15 cellular contexts compared by ENCODE assay signal in the genomic region with DNA sequence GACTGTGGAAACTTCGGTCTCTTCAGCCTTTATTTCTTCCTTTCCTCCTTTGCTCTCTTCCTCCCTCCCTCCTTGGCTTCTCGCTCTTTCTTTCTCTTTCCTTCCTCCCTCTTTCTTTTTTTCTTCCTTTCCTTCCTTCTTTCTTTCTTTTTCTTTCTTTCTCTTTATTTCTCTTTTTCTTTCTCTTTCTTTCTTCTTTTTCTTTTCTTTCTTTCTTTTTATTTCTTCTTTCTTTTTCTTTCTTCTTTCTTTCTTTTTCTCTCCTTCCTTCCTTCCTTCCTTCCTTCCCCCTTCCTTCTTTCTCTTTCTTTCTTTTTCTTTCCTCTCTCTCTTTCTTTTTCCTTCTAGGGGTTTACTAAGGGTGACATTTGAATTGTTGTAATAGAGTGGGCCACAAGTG.
A peak's percentile ranks its signal among the peaks of the same experiment; 100 is the strongest.
DNase-seq lines count a peak whose midpoint lies in the region; ATAC-seq and TF ChIP-seq lines count a peak whose summit lies in the region.
"Had no signal": no experiment of that assay in that cellular context is flagged by ENCODE, and none has a peak within 500 bp of the region (broad histone marks: within the 10 kb centered on the region; RNA-seq: fewer than 3 reads in every experiment).

No MANE protein-coding gene starts in this region.

- peaks cover 6% of the 10 kb centered on the region for H3K9me3 Mint-ChIP-seq in glutamatergic neuron (ENCODE audit: unreplicated experiment)

- no peaks in the 10 kb centered on the region for H3K4me1 ChIP-seq in HEK293 (ENCODE audit: control insufficient read depth, insufficient read depth, low read length)

- no peaks in the 10 kb centered on the region for H3K36me3 Mint-ChIP-seq in glutamatergic neuron (ENCODE audit: unreplicated experiment)
- H3K36me3 Mint-ChIP-seq: CD4-positive, alpha-beta memory T cell had no signal

- H3K4me1 Mint-ChIP-seq in glutamatergic neuron (ENCODE audit: low read depth, unreplicated experiment): peaks cover 54% of the 10 kb centered on the region
- H3K4me1 Mint-ChIP-seq: CD4-positive, alpha-beta memory T cell had no signal

- POLR2A ChIA-PET in HEK293 (lab: Yijun Ruan, JAX): no interaction called here

- H3K27ac ChIP-seq in HEK293 (ENCODE audit: extremely low read depth, low read depth, low read length) (no peak overlapping the region), WERI-Rb-1 (peak overlapping the region; percentile 96)
- H3K27ac ChIP-seq: C4-2B had no signal

- no peak for TF ChIP-seq CTCF in HEK293 (tag by site-specific recombination; IDR thresholded peaks at IDR 0.05)
- TF ChIP-seq CTCF in WERI-Rb-1 (IDR thresholded peaks at IDR 0.05; ENCODE audit: low read depth, low read length): no peak
- TF ChIP-seq CTCF in glutamatergic neuron (IDR thresholded peaks at IDR 0.05; ENCODE audit: partially characterized antibody, unreplicated experiment): no peak

- no peaks in the 10 kb centered on the region for H3K27me3 ChIP-seq in WERI-Rb-1 (ENCODE audit: insufficient read depth, low read depth, severe bottlenecking)

- CTCF ChIA-PET in HEK293 (lab: Yijun Ruan, JAX): no interaction called here

- ATAC-seq in HG03565 (IDR thresholded peaks at IDR 0.05; ENCODE audit: unreplicated experiment) (no peak), GM18868 (IDR thresholded peaks at IDR 0.05; ENCODE audit: unreplicated experiment) (no peak)
- ATAC-seq: HCT116 had no signal

- H3K4me3 Mint-ChIP-seq in glutamatergic neuron (ENCODE audit: unreplicated experiment): no peak overlapping the region
- H3K4me3 Mint-ChIP-seq: CD4-positive, alpha-beta memory T cell had no signal

- H3K36me3 ChIP-seq in HEK293 (ENCODE audit: control insufficient read depth in 2 of 2, insufficient read depth in 1 of 2, low read length in 2 of 2) (no peaks in the 10 kb centered on the region), WERI-Rb-1 (no peaks in the 10 kb centered on the region)

- DNase-seq in WERI-Rb-1: no peak
- no peak for DNase-seq in glutamatergic neuron
- DNase-seq in LoVo (ENCODE audit: low spot score): no peak
- DNase-seq: ACHN; CD4-positive, alpha-beta memory T cell; DMS153; DMS79; GF-D8; GOT3; H7 had no signal

- H3K9me3 ChIP-seq in HEK293 (ENCODE audit: control insufficient read depth, insufficient read depth, low read depth, low read length) (no peaks in the 10 kb centered on the region), WERI-Rb-1 (ENCODE audit: severe bottlenecking) (no peaks in the 10 kb centered on the region)

- H3K27ac Mint-ChIP-seq in glutamatergic neuron (ENCODE audit: unreplicated experiment): peak overlapping the region; percentile 79
- H3K27ac Mint-ChIP-seq: CD4-positive, alpha-beta memory T cell had no signal

- H3K27me3 Mint-ChIP-seq in glutamatergic neuron (ENCODE audit: unreplicated experiment): peaks cover 6% of the 10 kb centered on the region
- H3K27me3 Mint-ChIP-seq: CD4-positive, alpha-beta memory T cell had no signal

- H3K4me3 ChIP-seq in HEK293 (ENCODE audit: low read depth, low read length) (no peak overlapping the region), WERI-Rb-1 (ENCODE audit: low read depth, low read length) (no peak overlapping the region)

TF ChIP-seq in HEK293, 187 proteins besides CTCF, POLR2A, EP300 and RAD21:
- TF ChIP-seq ZNF501 (tag by site-specific recombination; IDR thresholded peaks at IDR 0.05): 0 out of 2 replicates have a peak, but pooled peaks have one; percentile 9
- TF ChIP-seq ZNF23 (tag by site-specific recombination; IDR thresholded peaks at IDR 0.05; ENCODE audit: borderline replicate concordance): no peak
- no peak for TF ChIP-seq ZNF621 (tag by site-specific recombination; IDR thresholded peaks at IDR 0.05)
- TF ChIP-seq SALL2 (tag by site-specific recombination; IDR thresholded peaks at IDR 0.05; ENCODE audit: borderline replicate concordance): no peak
- peak; percentile 37; the same call in 1 of the 2 replicates for TF ChIP-seq ZNF544 (tag by site-specific recombination; IDR thresholded peaks at IDR 0.05)
- TF ChIP-seq ZNF791 (tag by site-specific recombination; IDR thresholded peaks at IDR 0.05): no peak
- TF ChIP-seq ZNF707 (tag by site-specific recombination; IDR thresholded peaks at IDR 0.05): no peak
- TF ChIP-seq, protein P1, sequence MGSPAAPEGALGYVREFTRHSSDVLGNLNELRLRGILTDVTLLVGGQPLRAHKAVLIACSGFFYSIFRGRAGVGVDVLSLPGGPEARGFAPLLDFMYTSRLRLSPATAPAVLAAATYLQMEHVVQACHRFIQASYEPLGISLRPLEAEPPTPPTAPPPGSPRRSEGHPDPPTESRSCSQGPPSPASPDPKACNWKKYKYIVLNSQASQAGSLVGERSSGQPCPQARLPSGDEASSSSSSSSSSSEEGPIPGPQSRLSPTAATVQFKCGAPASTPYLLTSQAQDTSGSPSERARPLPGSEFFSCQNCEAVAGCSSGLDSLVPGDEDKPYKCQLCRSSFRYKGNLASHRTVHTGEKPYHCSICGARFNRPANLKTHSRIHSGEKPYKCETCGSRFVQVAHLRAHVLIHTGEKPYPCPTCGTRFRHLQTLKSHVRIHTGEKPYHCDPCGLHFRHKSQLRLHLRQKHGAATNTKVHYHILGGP (tag by site-specific recombination; IDR thresholded peaks at IDR 0.05): no peak
- TF ChIP-seq ZEB2 (tag by site-specific recombination; IDR thresholded peaks at IDR 0.05): no peak
- no peak for TF ChIP-seq ZNF658 (tag by site-specific recombination; IDR thresholded peaks at IDR 0.05)
- peak; percentile 94 for TF ChIP-seq ZNF366 (tag by site-specific recombination; conservative IDR thresholded peaks at IDR 0.05)
- no peak for TF ChIP-seq ZBTB1 (tag by site-specific recombination; IDR thresholded peaks at IDR 0.05)
- no peak for TF ChIP-seq ZXDB (tag by site-specific recombination; IDR thresholded peaks at IDR 0.05)
- no peak for TF ChIP-seq ZNF221 (tag by site-specific recombination; IDR thresholded peaks at IDR 0.05; ENCODE audit: borderline replicate concordance)
- TF ChIP-seq ZNF629 (tag by site-specific recombination; IDR thresholded peaks at IDR 0.05): no peak
